In genomic region chr12:45458854-45459807, GRCh38 we compare ENCODE assay signal across 18 cellular contexts.
DNase-seq lines count a peak whose midpoint lies in the region; ATAC-seq and TF ChIP-seq lines count a peak whose summit lies in the region.
"Had no signal": no experiment of that assay in that cellular context is flagged by ENCODE, and none has a peak within 500 bp of the region (broad histone marks: within the 10 kb centered on the region; RNA-seq: fewer than 3 reads in every experiment).

No MANE protein-coding gene starts in this region.

- no peak for TF ChIP-seq POLR2A in suprapubic skin (IDR thresholded peaks at IDR 0.05)

- WGBS in suprapubic skin: 52% methylated on average over 4 of the region's 4 CpGs

- no peaks in the 10 kb centered on the region for H3K36me3 ChIP-seq in suprapubic skin
- H3K36me3 ChIP-seq: esophagus squamous epithelium had no signal

- H3K27me3 ChIP-seq in suprapubic skin: no peaks in the 10 kb centered on the region

- intact Hi-C loops in left cardiac atrium (cut with DNase I): no loop called here

- H3K4me3 ChIP-seq in choroid plexus epithelial cell (ENCODE audit: low read depth, low read length): no peak overlapping the region
- no peak overlapping the region for H3K4me3 ChIP-seq in suprapubic skin
- H3K4me3 ChIP-seq: esophagus squamous epithelium had no signal

- no peak for TF ChIP-seq EP300 in suprapubic skin (IDR thresholded peaks at IDR 0.05)

- ATAC-seq in left cardiac atrium (peak; percentile 71 to 85), GM19035 (IDR thresholded peaks at IDR 0.05; ENCODE audit: unreplicated experiment) (no peak)

- no peak for TF ChIP-seq CTCF in choroid plexus epithelial cell (conservative IDR thresholded peaks at IDR 0.05; ENCODE audit: low read depth, low read length)
- no peak for TF ChIP-seq CTCF in suprapubic skin (IDR thresholded peaks at IDR 0.05)

- no peaks in the 10 kb centered on the region for H3K9me3 ChIP-seq in suprapubic skin
- H3K9me3 ChIP-seq: esophagus squamous epithelium, SK-N-SH had no signal

- no peaks in the 10 kb centered on the region for H3K4me1 ChIP-seq in suprapubic skin

- H3K27ac ChIP-seq in suprapubic skin: peak overlapping the region; percentile 47
- H3K27ac ChIP-seq: C4-2B, esophagus squamous epithelium had no signal

- DNase-seq in RPMI7951 (ENCODE audit: low read depth) (peak; percentile 58), choroid plexus epithelial cell (ENCODE audit: low read depth) (peak; percentile 36), left cardiac atrium (no peak), suprapubic skin (ENCODE audit: low spot score in 2 of 2) (no peak), SHP77 (lab: John Stamatoyannopoulos, UW) (no peak), SIG-M5 treated with dmso at 0.1 percent for 504 hours (lab: John Stamatoyannopoulos, UW; ENCODE audit: unreplicated experiment) (no peak)
- DNase-seq: activated CD8-positive, alpha-beta memory T cell treated with anti-CD3 and anti-CD28 coated beads for 24 hours; amniotic stem cell; DMS79; esophagus squamous epithelium; NCI-H1694; NCI-H524; nephron progenitor cell; retina; SK-N-SH; stimulated activated CD4-positive, alpha-beta T cell treated with anti-CD3 and anti-CD28 coated beads, Interleukin-2, amount 100 ng/mL, for 48 hours had no signal

Comparison
In these comparisons a context has a peak if more than half of its experiments do, and no peak if none do; other contexts are left out.
1. DNase-seq: peak in RPMI7951 (single experiment) and choroid plexus epithelial cell (single experiment); none in left cardiac atrium (single experiment), suprapubic skin (0 of 2), SHP77 (0 of 2) and SIG-M5 treated with dmso at 0.1 percent for 504 hours (single experiment).